8 cellular contexts compared by ENCODE assay signal in the genomic region with DNA sequence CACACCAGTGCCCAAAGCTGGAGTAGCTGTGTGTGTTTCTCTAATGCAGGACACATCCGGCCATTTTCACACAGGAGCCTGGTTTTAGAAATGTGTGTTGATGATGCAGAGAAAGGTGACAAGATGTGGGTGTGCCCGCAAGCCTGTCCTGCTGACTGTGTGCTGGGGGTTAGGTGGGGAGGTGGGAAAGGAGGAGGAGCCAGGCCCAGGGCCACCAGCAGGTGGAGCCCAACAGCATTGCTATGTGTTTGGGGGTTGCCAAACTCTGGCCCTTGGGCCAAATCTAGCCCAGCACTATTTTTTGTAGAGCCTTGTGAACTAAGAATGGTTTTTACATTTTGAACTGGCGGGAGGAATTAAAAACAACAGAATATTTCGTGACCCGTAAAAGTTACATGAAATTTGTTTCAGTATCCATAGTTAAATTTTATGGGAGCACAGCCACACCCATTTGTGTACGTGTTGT.
DNase-seq lines count a peak whose midpoint lies in the region; ATAC-seq and TF ChIP-seq lines count a peak whose summit lies in the region.

No MANE protein-coding gene starts in this region.

- peak; percentile 45 for TF ChIP-seq CTCF in WTC11 (IDR thresholded peaks at IDR 0.05)
- TF ChIP-seq CTCF in sigmoid colon (IDR thresholded peaks at IDR 0.05): peak in 2 of 4 experiments; percentile 11 to 15

- no peak overlapping the region for H2BK12ac ChIP-seq in neuronal stem cell (ENCODE audit: low read length)

- H4K8ac ChIP-seq in neuronal stem cell (ENCODE audit: low read depth, low read length): no peak overlapping the region

- peaks cover 1% of the 10 kb centered on the region; the same call in 1 of the 2 replicates for H3K36me3 Mint-ChIP-seq in WTC11

- no peak overlapping the region for H3K18ac ChIP-seq in neuronal stem cell (ENCODE audit: low read length)

- no peaks in the 10 kb centered on the region; the same call in 1 of the 2 replicates for H3K9me3 Mint-ChIP-seq in WTC11

- H2BK120ac ChIP-seq in neuronal stem cell (ENCODE audit: low read depth, low read length): no peak overlapping the region

- H3K4me1 Mint-ChIP-seq in WTC11: peaks cover 53% of the 10 kb centered on the region

- H3K23ac ChIP-seq in neuronal stem cell (ENCODE audit: low read depth, low read length, poor library complexity): no peak overlapping the region

- POLR2A ChIA-PET in WTC11 (lab: Charles Lee): no interaction called here

- intact Hi-C loops in sigmoid colon (cut with DNase I): no loop called here

- H2BK15ac ChIP-seq in neuronal stem cell (ENCODE audit: low read length): no peak overlapping the region

- H3K4me3 ChIP-seq in effector memory CD4-positive, alpha-beta T cell (ENCODE audit: insufficient read depth, low read depth, low read length, poor library complexity, severe bottlenecking): no peak overlapping the region
- H3K4me3 ChIP-seq in neuronal stem cell (ENCODE audit: low read length in 2 of 2) (no peak overlapping the region), sigmoid colon (no peak overlapping the region)

- no peaks in the 10 kb centered on the region for H3K27me3 ChIP-seq in effector memory CD4-positive, alpha-beta T cell (replicated peaks; ENCODE audit: control insufficient read depth, insufficient read depth, low read length, poor library complexity, severe bottlenecking)
- H3K27me3 ChIP-seq in neuronal stem cell (ENCODE audit: control insufficient read depth in 3 of 3, insufficient read depth in 3 of 3, low read depth in 1 of 3, low read length in 3 of 3) (no peaks in the 10 kb centered on the region), sigmoid colon (no peaks in the 10 kb centered on the region)

- no peak overlapping the region for H3K4me2 ChIP-seq in neuronal stem cell (ENCODE audit: insufficient read depth, low read length, poor library complexity, severe bottlenecking)

- WGBS in neuronal stem cell (ENCODE audit: extremely low coverage in 2 of 2, insufficient read length in 2 of 2, insufficient replicate concordance in 1 of 2), 2 donors: no CpG with 5 or more reads among the region's 6 CpGs
- WGBS in sigmoid colon, 2 donors: 59 to 78% methylated on average over 6 of the region's 6 CpGs

- no peak overlapping the region for H4K91ac ChIP-seq in neuronal stem cell (ENCODE audit: low read depth, low read length, poor library complexity)

- no peak overlapping the region for H2BK5ac ChIP-seq in neuronal stem cell (ENCODE audit: low read length)

- peak; percentile 12 for DNase-seq in GDM1 (lab: John Stamatoyannopoulos, UW)
- peak; percentile 84 for DNase-seq in WTC11 (ENCODE audit: low spot score)
- DNase-seq in effector memory CD4-positive, alpha-beta T cell: peak in 2 of 3 donors; percentile 6 to 30
- peak; percentile 18 for DNase-seq in neuronal stem cell (ENCODE audit: low spot score)
- DNase-seq in sigmoid colon: no peak

- ATAC-seq in HG02973 (IDR thresholded peaks at IDR 0.05; ENCODE audit: unreplicated experiment): peak; percentile 50
- ATAC-seq in WTC11: peak; percentile 94
- no peak for ATAC-seq in HG03460 (IDR thresholded peaks at IDR 0.05; ENCODE audit: unreplicated experiment)
- no peak for ATAC-seq in HG03025 (IDR thresholded peaks at IDR 0.05; ENCODE audit: low FRiP score, unreplicated experiment)

- CTCF ChIA-PET in WTC11 (lab: Charles Lee): interaction anchor here (0.7 to 3.0 kb wide), 11 partner anchors 9 to 133 kb away, joined by 3 to 12 read pairs (median 5); partner anchors contain the start of gene KSR1

- H3K27me3 Mint-ChIP-seq in WTC11 (ENCODE audit: low read depth): no peaks in the 10 kb centered on the region

- H3K9me3 ChIP-seq in effector memory CD4-positive, alpha-beta T cell (ENCODE audit: control insufficient read depth, low read length): no peaks in the 10 kb centered on the region
- H3K9me3 ChIP-seq in neuronal stem cell (replicated peaks in 1 of 2; ENCODE audit: control insufficient read depth in 2 of 2, insufficient read depth in 1 of 2, low read depth in 1 of 2, low read length in 2 of 2) (no peaks in the 10 kb centered on the region), sigmoid colon (no peaks in the 10 kb centered on the region)

- no peak for TF ChIP-seq POLR2A in sigmoid colon (IDR thresholded peaks at IDR 0.05)

- H2AK5ac ChIP-seq in neuronal stem cell (ENCODE audit: low read depth, low read length): no peak overlapping the region

- H3K27ac ChIP-seq in effector memory CD4-positive, alpha-beta T cell (ENCODE audit: insufficient read depth, low read length, poor library complexity, severe bottlenecking): no peak overlapping the region
- no peak overlapping the region for H3K27ac ChIP-seq in neuronal stem cell (replicated peaks; ENCODE audit: low read length)
- no peak overlapping the region for H3K27ac ChIP-seq in sigmoid colon

- no peak overlapping the region for H2AFZ ChIP-seq in neuronal stem cell (ENCODE audit: low read length)

- no peaks in the 10 kb centered on the region for H3K36me3 ChIP-seq in effector memory CD4-positive, alpha-beta T cell (ENCODE audit: control insufficient read depth, insufficient read depth, low read length)
- H3K36me3 ChIP-seq in neuronal stem cell (replicated peaks in 1 of 2; ENCODE audit: control insufficient read depth in 2 of 2, insufficient read depth in 2 of 2, low read length in 2 of 2): no peaks in the 10 kb centered on the region
- H3K36me3 ChIP-seq in sigmoid colon: no peaks in the 10 kb centered on the region

- no peak overlapping the region for H3K4ac ChIP-seq in neuronal stem cell (ENCODE audit: low read length)

- no peak overlapping the region for H3K4me3 Mint-ChIP-seq in WTC11

- TF ChIP-seq EP300 in sigmoid colon (IDR thresholded peaks at IDR 0.05): no peak

- no peaks in the 10 kb centered on the region for H3K4me1 ChIP-seq in effector memory CD4-positive, alpha-beta T cell (ENCODE audit: control insufficient read depth, insufficient read depth, low read length, poor library complexity, severe bottlenecking)
- H3K4me1 ChIP-seq in neuronal stem cell (ENCODE audit: control insufficient read depth in 2 of 2, insufficient read depth in 1 of 2, low read depth in 1 of 2, low read length in 2 of 2) (peaks cover 0 to 1% of the 10 kb centered on the region in 2 donors), sigmoid colon (peaks cover 0 to 8% (median 0%) of the 10 kb centered on the region in 4 donors)

- no peaks in the 10 kb centered on the region for H3K79me1 ChIP-seq in neuronal stem cell (ENCODE audit: low read depth, low read length)

- no peak overlapping the region for H3K9ac ChIP-seq in neuronal stem cell (ENCODE audit: low read depth, low read length, poor library complexity)

- no peak overlapping the region for H3K14ac ChIP-seq in neuronal stem cell (ENCODE audit: low read length)

- peak overlapping the region; percentile 50 for H3K27ac Mint-ChIP-seq in WTC11

TF ChIP-seq in WTC11, 78 proteins besides CTCF, POLR2A, EP300 and RAD21:
- TF ChIP-seq, protein P1, sequence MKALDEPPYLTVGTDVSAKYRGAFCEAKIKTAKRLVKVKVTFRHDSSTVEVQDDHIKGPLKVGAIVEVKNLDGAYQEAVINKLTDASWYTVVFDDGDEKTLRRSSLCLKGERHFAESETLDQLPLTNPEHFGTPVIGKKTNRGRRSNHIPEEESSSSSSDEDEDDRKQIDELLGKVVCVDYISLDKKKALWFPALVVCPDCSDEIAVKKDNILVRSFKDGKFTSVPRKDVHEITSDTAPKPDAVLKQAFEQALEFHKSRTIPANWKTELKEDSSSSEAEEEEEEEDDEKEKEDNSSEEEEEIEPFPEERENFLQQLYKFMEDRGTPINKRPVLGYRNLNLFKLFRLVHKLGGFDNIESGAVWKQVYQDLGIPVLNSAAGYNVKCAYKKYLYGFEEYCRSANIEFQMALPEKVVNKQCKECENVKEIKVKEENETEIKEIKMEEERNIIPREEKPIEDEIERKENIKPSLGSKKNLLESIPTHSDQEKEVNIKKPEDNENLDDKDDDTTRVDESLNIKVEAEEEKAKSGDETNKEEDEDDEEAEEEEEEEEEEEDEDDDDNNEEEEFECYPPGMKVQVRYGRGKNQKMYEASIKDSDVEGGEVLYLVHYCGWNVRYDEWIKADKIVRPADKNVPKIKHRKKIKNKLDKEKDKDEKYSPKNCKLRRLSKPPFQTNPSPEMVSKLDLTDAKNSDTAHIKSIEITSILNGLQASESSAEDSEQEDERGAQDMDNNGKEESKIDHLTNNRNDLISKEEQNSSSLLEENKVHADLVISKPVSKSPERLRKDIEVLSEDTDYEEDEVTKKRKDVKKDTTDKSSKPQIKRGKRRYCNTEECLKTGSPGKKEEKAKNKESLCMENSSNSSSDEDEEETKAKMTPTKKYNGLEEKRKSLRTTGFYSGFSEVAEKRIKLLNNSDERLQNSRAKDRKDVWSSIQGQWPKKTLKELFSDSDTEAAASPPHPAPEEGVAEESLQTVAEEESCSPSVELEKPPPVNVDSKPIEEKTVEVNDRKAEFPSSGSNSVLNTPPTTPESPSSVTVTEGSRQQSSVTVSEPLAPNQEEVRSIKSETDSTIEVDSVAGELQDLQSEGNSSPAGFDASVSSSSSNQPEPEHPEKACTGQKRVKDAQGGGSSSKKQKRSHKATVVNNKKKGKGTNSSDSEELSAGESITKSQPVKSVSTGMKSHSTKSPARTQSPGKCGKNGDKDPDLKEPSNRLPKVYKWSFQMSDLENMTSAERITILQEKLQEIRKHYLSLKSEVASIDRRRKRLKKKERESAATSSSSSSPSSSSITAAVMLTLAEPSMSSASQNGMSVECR (CRISPR knock-in tag; IDR thresholded peaks at IDR 0.05; ENCODE audit: borderline replicate concordance): no peak
- TF ChIP-seq JUN (CRISPR knock-in tag; IDR thresholded peaks at IDR 0.05) (no peak), ZNF396 (CRISPR knock-in tag; IDR thresholded peaks at IDR 0.05; ENCODE audit: borderline replicate concordance) (no peak), NR2C2 (CRISPR knock-in tag; IDR thresholded peaks at IDR 0.05) (no peak), FOXP1 (CRISPR knock-in tag; IDR thresholded peaks at IDR 0.05; ENCODE audit: borderline replicate concordance) (no peak), MXD4 (CRISPR knock-in tag; IDR thresholded peaks at IDR 0.05; ENCODE audit: borderline replicate concordance) (no peak), SP1 (CRISPR knock-in tag; conservative IDR thresholded peaks at IDR 0.05) (no peak), SOX15 (CRISPR knock-in tag; IDR thresholded peaks at IDR 0.05) (no peak)
- TF ChIP-seq, protein P2, sequence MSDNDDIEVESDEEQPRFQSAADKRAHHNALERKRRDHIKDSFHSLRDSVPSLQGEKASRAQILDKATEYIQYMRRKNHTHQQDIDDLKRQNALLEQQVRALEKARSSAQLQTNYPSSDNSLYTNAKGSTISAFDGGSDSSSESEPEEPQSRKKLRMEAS (CRISPR knock-in tag; IDR thresholded peaks at IDR 0.05): no peak

Comparison
In these comparisons a context has a peak if more than half of its experiments do, and no peak if none do; other contexts are left out.
1. ATAC-seq: peak in HG02973 (single experiment) and WTC11 (single experiment); none in HG03460 (single experiment) and HG03025 (single experiment).